Comparison of ENCODE assay signal across 8 cellular contexts in the genomic region with DNA sequence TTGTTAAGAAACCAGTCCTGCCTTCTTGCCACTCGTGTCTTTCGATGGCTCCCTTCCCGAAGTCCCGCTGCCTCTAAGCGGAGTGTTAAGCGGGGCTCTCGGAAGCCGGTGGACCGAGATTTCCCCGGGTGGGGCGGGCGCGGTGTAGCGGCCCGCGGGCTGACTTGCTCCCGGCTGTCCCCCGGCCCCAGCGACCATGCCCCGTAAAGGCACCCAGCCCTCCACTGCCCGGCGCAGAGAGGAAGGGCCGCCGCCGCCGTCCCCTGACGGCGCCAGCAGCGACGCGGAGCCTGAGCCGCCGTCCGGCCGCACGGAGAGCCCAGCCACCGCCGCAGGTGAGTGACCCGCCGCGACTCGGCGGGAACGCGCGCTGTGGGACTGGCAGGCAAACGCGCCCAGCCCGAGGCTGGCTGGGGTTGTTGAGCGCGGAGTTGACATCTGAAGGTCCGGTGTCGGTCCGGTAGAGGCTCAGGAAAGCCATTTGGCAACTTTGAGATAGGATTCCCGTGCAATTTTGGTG. TPM values are rescaled to one million over a fixed set of nuclear protein-coding genes. Genes with fewer than 3 reads are reported as not detected.
DNase-seq lines count a peak whose midpoint lies in the region; ATAC-seq lines count a peak whose summit lies in the region.

No MANE protein-coding gene starts in this region.

- H3K36me3 ChIP-seq in GM23248 (ENCODE audit: low read depth) (peaks cover 14% of the 10 kb centered on the region; the same call in 1 of the 2 replicates), duodenal mucosa (ENCODE audit: control insufficient read depth in 1 of 2, insufficient read depth in 2 of 2, low read length in 2 of 2) (no peaks in the 10 kb centered on the region), mesenchymal stem cell (ENCODE audit: control insufficient read depth in 1 of 2, insufficient read depth in 2 of 2, low read depth in 1 of 2, low read length in 2 of 2) (peaks cover 0 to 3% of the 10 kb centered on the region in 2 experiments), stomach smooth muscle (ENCODE audit: control insufficient read depth in 2 of 2, insufficient read depth in 2 of 2, low read length in 2 of 2) (no peaks in the 10 kb centered on the region)

- H2BK5ac ChIP-seq in mesenchymal stem cell (ENCODE audit: low read depth, low read length, poor library complexity, severe bottlenecking), result peak overlapping the region; percentile 82

- H4K8ac ChIP-seq in mesenchymal stem cell (ENCODE audit: low read length), result peak overlapping the region; percentile 95

- peak overlapping the region; percentile 90 for H3K4me2 ChIP-seq in GM23248 (ENCODE audit: unreplicated experiment)
- peak overlapping the region; percentile 68 for H3K4me2 ChIP-seq in mesenchymal stem cell (ENCODE audit: low read length, poor library complexity, severe bottlenecking)

- peak overlapping the region; percentile 90 to 96 for H3K23ac ChIP-seq in mesenchymal stem cell (ENCODE audit: low read length in 2 of 2)

- peak overlapping the region; percentile 95 to 100 for H3K14ac ChIP-seq in mesenchymal stem cell (ENCODE audit: low read length in 2 of 2)

- H2BK120ac ChIP-seq in mesenchymal stem cell (ENCODE audit: low read depth, low read length), result peak overlapping the region; percentile 97

- peak overlapping the region; percentile 54 for H2AK5ac ChIP-seq in mesenchymal stem cell (ENCODE audit: low read length, severe bottlenecking)

- H3K79me1 ChIP-seq in mesenchymal stem cell (replicated peaks; ENCODE audit: low read length, poor library complexity, severe bottlenecking), result peaks cover 3% of the 10 kb centered on the region

- H3K27ac ChIP-seq in GM23248 (peak overlapping the region; percentile 98), duodenal mucosa (ENCODE audit: low read depth, low read length) (peak overlapping the region; percentile 89), mesenchymal stem cell (ENCODE audit: low read length, poor library complexity, severe bottlenecking) (peak overlapping the region; percentile 75), stomach smooth muscle (ENCODE audit: low read length) (peak overlapping the region; percentile 82)

- H3K9ac ChIP-seq in GM23248, result peak overlapping the region; percentile 98
- H3K9ac ChIP-seq in duodenal mucosa (ENCODE audit: low read depth in 1 of 2, low read length in 2 of 2), result peak overlapping the region; percentile 87 to 91
- peak overlapping the region; percentile 96 for H3K9ac ChIP-seq in mesenchymal stem cell (ENCODE audit: low read length)
- peak overlapping the region; percentile 90 to 94 for H3K9ac ChIP-seq in stomach smooth muscle (ENCODE audit: low read length in 2 of 2)

- no peak for ATAC-seq in HG03521 (IDR thresholded peaks at IDR 0.05; ENCODE audit: unreplicated experiment)

- peaks cover 46% of the 10 kb centered on the region for H3K4me1 ChIP-seq in GM23248 (ENCODE audit: insufficient read depth)
- peaks cover 4 to 8% of the 10 kb centered on the region in 2 donors for H3K4me1 ChIP-seq in duodenal mucosa (ENCODE audit: control insufficient read depth in 1 of 2, insufficient read depth in 2 of 2, low read length in 2 of 2)
- peaks cover 1% of the 10 kb centered on the region for H3K4me1 ChIP-seq in mesenchymal stem cell (ENCODE audit: control insufficient read depth, insufficient read depth, low read depth, low read length)
- peaks cover 12% of the 10 kb centered on the region for H3K4me1 ChIP-seq in stomach smooth muscle (ENCODE audit: control insufficient read depth, insufficient read depth, low read length)

- H2AFZ ChIP-seq in GM23248 (peak overlapping the region; percentile 95), mesenchymal stem cell (ENCODE audit: low read depth, low read length) (no peak overlapping the region)

- peak overlapping the region; percentile 83 to 89 for H2BK12ac ChIP-seq in mesenchymal stem cell (ENCODE audit: low read length in 2 of 2)

- DNase-seq in AG20443 (ENCODE audit: low spot score), result peak; percentile 26
- peak; percentile 56 for DNase-seq in GM23248
- DNase-seq in T-helper 2 cell, result peak in 3 of 5 experiments; percentile 8 to 35 (median 12)
- no peak for DNase-seq in mesenchymal stem cell
- DNase-seq in MV-4-11 (lab: John Stamatoyannopoulos, UW), result no peak

- H3K4ac ChIP-seq in mesenchymal stem cell (ENCODE audit: low read depth in 1 of 2, low read length in 2 of 2), result peak overlapping the region; percentile 87 to 97

- H4K20me1 ChIP-seq in GM23248 (ENCODE audit: insufficient read depth), result no peaks in the 10 kb centered on the region

- H3F3A ChIP-seq in GM23248 (ENCODE audit: insufficient read depth), result peaks cover 23% of the 10 kb centered on the region

- H3K9me2 ChIP-seq in GM23248 (ENCODE audit: insufficient read depth), result no peaks in the 10 kb centered on the region

- peaks cover 92% of the 10 kb centered on the region for H3K79me2 ChIP-seq in GM23248 (ENCODE audit: insufficient read depth)

- in situ Hi-C loops in GM23248 (cut with MboI), result loop anchor here (10.0 kb wide), 1 partner anchor 236 kb away; no protein-coding TSS in a partner anchor

- H3K18ac ChIP-seq in mesenchymal stem cell (ENCODE audit: low read depth in 1 of 2, low read length in 2 of 2), result peak overlapping the region; percentile 40 to 95

- WGBS in GM23248 (ENCODE audit: low coverage in 1 of 2, low lambda C conversion rate in 2 of 2, missing lambda C conversion rate in 2 of 2), 2 experiments, result 0 to 1% methylated on average over 36 to 43 of the region's 55 CpGs
- under 1% methylated on average over 50 of the region's 55 CpGs for WGBS in mesenchymal stem cell

- H2BK15ac ChIP-seq in mesenchymal stem cell (ENCODE audit: low read depth, poor library complexity, severe bottlenecking), result peak overlapping the region; percentile 83

- H3K4me3 ChIP-seq in GM23248 (peak overlapping the region; percentile 95), duodenal mucosa (ENCODE audit: low read depth in 1 of 2, low read length in 2 of 2) (peak overlapping the region; percentile 93 to 99), mesenchymal stem cell (ENCODE audit: insufficient read depth in 1 of 2, low read depth in 1 of 2, low read length in 2 of 2) (peak overlapping the region; percentile 91 to 95), stomach smooth muscle (ENCODE audit: low read length in 2 of 2) (peak overlapping the region; percentile 94 to 100)

- H3K27me3 ChIP-seq in GM23248 (replicated peaks; ENCODE audit: insufficient read depth), result no peaks in the 10 kb centered on the region
- no peaks in the 10 kb centered on the region for H3K27me3 ChIP-seq in duodenal mucosa (ENCODE audit: control insufficient read depth in 1 of 2, insufficient read depth in 2 of 2, low read length in 2 of 2)
- H3K27me3 ChIP-seq in mesenchymal stem cell (ENCODE audit: control insufficient read depth in 1 of 2, insufficient read depth in 1 of 2, low read length in 2 of 2), result no peaks in the 10 kb centered on the region
- H3K27me3 ChIP-seq in stomach smooth muscle (ENCODE audit: control insufficient read depth in 1 of 2, insufficient read depth in 2 of 2, low read length in 2 of 2), result peaks cover 2 to 17% of the 10 kb centered on the region in 2 donors

- no peaks in the 10 kb centered on the region for H3K9me3 ChIP-seq in GM23248 (ENCODE audit: low read depth)
- H3K9me3 ChIP-seq in duodenal mucosa (ENCODE audit: control insufficient read depth in 1 of 2, low read length in 2 of 2), result no peaks in the 10 kb centered on the region
- H3K9me3 ChIP-seq in mesenchymal stem cell (ENCODE audit: control insufficient read depth, low read length), result no peaks in the 10 kb centered on the region
- H3K9me3 ChIP-seq in stomach smooth muscle (ENCODE audit: control insufficient read depth in 2 of 2, low read length in 2 of 2), result no peaks in the 10 kb centered on the region

- peak overlapping the region; percentile 96 for H4K91ac ChIP-seq in mesenchymal stem cell (ENCODE audit: low read length)

RNA-seq across cellular contexts. Expression of gene SMC4, which starts 1.2 kb away (rescaled TPM):
- 40.2 and 73.6 TPM in 2 replicates for total RNA-seq in GM23248 (2014; rRNA removed; shearing (Covaris generic))
- 69.7 and 88.2 TPM in 2 replicates for polyA plus RNA-seq in GM23248 (2016; fragmentation: Nextera tagmentation; extraction: Ambion mirVana)
- 111 TPM for polyA plus RNA-seq in mesenchymal stem cell (2013, experiment 1 of 2)
- 103 TPM for polyA plus RNA-seq in mesenchymal stem cell (2013, experiment 2 of 2)

RNA-seq across cellular contexts. Expression of gene IFT80, which starts 1.7 kb away (rescaled TPM):
- total RNA-seq in GM23248 (2014; rRNA removed; shearing (Covaris generic)), result 48.4 and 59.4 TPM in 2 replicates
- polyA plus RNA-seq in GM23248 (2016; fragmentation: Nextera tagmentation; extraction: Ambion mirVana), result 15.2 and 19.8 TPM in 2 replicates
- 20.1 TPM for polyA plus RNA-seq in mesenchymal stem cell (2013, experiment 1 of 2)
- polyA plus RNA-seq in mesenchymal stem cell (2013, experiment 2 of 2), result 18.2 TPM

RNA-seq across cellular contexts. Expression of gene TRIM59, which starts 48.9 kb away (rescaled TPM):
- total RNA-seq in GM23248 (2014; rRNA removed; shearing (Covaris generic)), result 14.8 and 26.1 TPM in 2 replicates
- polyA plus RNA-seq in GM23248 (2016; fragmentation: Nextera tagmentation; extraction: Ambion mirVana), result 23.9 and 25.0 TPM in 2 replicates
- polyA plus RNA-seq in mesenchymal stem cell (2013, experiment 1 of 2), result 11.1 TPM
- 9.7 TPM for polyA plus RNA-seq in mesenchymal stem cell (2013, experiment 2 of 2)

Comparison
In these comparisons a context has a peak if more than half of its experiments do, and no peak if none do; other contexts are left out.
1. DNase-seq: peak in AG20443 (single experiment), GM23248 (single experiment) and T-helper 2 cell (3 of 5); none in mesenchymal stem cell (single experiment) and MV-4-11 (single experiment).
2. Peak in every context shown above with its lines, with median percentiles within 50 percentile points of each other: H3K27ac ChIP-seq, H3K4me3 ChIP-seq and H3K9ac ChIP-seq.